In genomic region chr11:45412033-45412432, GRCh38 we compare ENCODE assay signal across 18 cellular contexts.
DNase-seq lines count a peak whose midpoint lies in the region; ATAC-seq and TF ChIP-seq lines count a peak whose summit lies in the region.
"Had no signal": no experiment of that assay in that cellular context is flagged by ENCODE, and none has a peak within 500 bp of the region (broad histone marks: within the 10 kb centered on the region; RNA-seq: fewer than 3 reads in every experiment).

No MANE protein-coding gene starts in this region.

- no peaks in the 10 kb centered on the region for H3K36me3 ChIP-seq in GM23338 (ENCODE audit: insufficient read depth)
- H3K36me3 ChIP-seq in SK-N-MC (ENCODE audit: insufficient read depth, low read length): no peaks in the 10 kb centered on the region
- H3K36me3 ChIP-seq in suprapubic skin: no peaks in the 10 kb centered on the region
- H3K36me3 ChIP-seq: adrenal gland, esophagus muscularis mucosa, HAP-1, right atrium auricular region, thyroid gland had no signal

- H3K4me2 ChIP-seq in GM23338: peak overlapping the region; percentile 85

- peak overlapping the region; percentile 57; the same call in 1 of the 2 replicates for H2AFZ ChIP-seq in GM23338

- H3K9me2 ChIP-seq in GM23338 (ENCODE audit: insufficient read depth): peaks cover 3% of the 10 kb centered on the region; the same call in 1 of the 2 replicates

- peaks cover 54% of the 10 kb centered on the region for H3K4me1 Mint-ChIP-seq in GM23338
- peaks cover 37% of the 10 kb centered on the region for H3K4me1 Mint-ChIP-seq in glutamatergic neuron (ENCODE audit: low read depth, unreplicated experiment)
- peaks cover 32% of the 10 kb centered on the region for H3K4me1 Mint-ChIP-seq in osteocyte (ENCODE audit: unreplicated experiment)
- H3K4me1 Mint-ChIP-seq: activated T-helper 17 cell treated with anti-CD3 and anti-CD28 coated beads, Interleukin-2, amount 50 U/mL, for 72 hours; IgD-negative memory B cell; natural killer cell had no signal

- H3K27ac Mint-ChIP-seq in GM23338: no peak overlapping the region
- peak overlapping the region; percentile 79 for H3K27ac Mint-ChIP-seq in glutamatergic neuron (ENCODE audit: unreplicated experiment)
- peak overlapping the region; percentile 72 for H3K27ac Mint-ChIP-seq in osteocyte (ENCODE audit: unreplicated experiment)
- H3K27ac Mint-ChIP-seq: activated CD8-positive, alpha-beta T cell treated with anti-CD3 and anti-CD28 coated beads for 36 hours; activated T-helper 17 cell treated with anti-CD3 and anti-CD28 coated beads, Interleukin-2, amount 50 U/mL, for 72 hours; IgD-negative memory B cell; natural killer cell had no signal

- H3K79me2 ChIP-seq in GM23338 (replicated peaks; ENCODE audit: insufficient read depth): no peaks in the 10 kb centered on the region

- H3K4me3 ChIP-seq in GM23338 (peak overlapping the region; percentile 38), SK-N-MC (peak overlapping the region; percentile 58), suprapubic skin (no peak overlapping the region)
- H3K4me3 ChIP-seq: adrenal gland, esophagus muscularis mucosa, HAP-1, right atrium auricular region, thyroid gland had no signal

- no peak overlapping the region for H3K9ac ChIP-seq in SK-N-MC (ENCODE audit: insufficient read length)

- H4K20me1 ChIP-seq in GM23338 (replicated peaks; ENCODE audit: insufficient read depth): no peaks in the 10 kb centered on the region

- H3K9me3 ChIP-seq in SK-N-MC (ENCODE audit: low read depth, low read length): no peaks in the 10 kb centered on the region
- no peaks in the 10 kb centered on the region for H3K9me3 ChIP-seq in suprapubic skin
- H3K9me3 ChIP-seq: adrenal gland, esophagus muscularis mucosa, HAP-1, right atrium auricular region, thyroid gland had no signal

- H3K4me1 ChIP-seq in GM23338 (ENCODE audit: insufficient read depth): peaks cover 40% of the 10 kb centered on the region
- H3K4me1 ChIP-seq in suprapubic skin: no peaks in the 10 kb centered on the region
- H3K4me1 ChIP-seq: esophagus muscularis mucosa, HAP-1 had no signal

- H3K27ac ChIP-seq in GM23338 (ENCODE audit: low read depth) (peak overlapping the region; percentile 50), SK-N-MC (peak overlapping the region; percentile 76; the same call in 1 of the 2 replicates), suprapubic skin (no peak overlapping the region)
- H3K27ac ChIP-seq: esophagus muscularis mucosa, right atrium auricular region, thyroid gland had no signal

- WGBS in suprapubic skin: 20% methylated on average over 11 of the region's 11 CpGs

- H3F3A ChIP-seq in GM23338 (replicated peaks; ENCODE audit: low read depth): peaks cover 4% of the 10 kb centered on the region; the same call in 1 of the 2 replicates

- H3K27me3 ChIP-seq in GM23338 (ENCODE audit: insufficient read depth) (no peaks in the 10 kb centered on the region), suprapubic skin (peaks cover 56% of the 10 kb centered on the region)
- H3K27me3 ChIP-seq: adrenal gland, right atrium auricular region, thyroid gland had no signal

- H3K36me3 Mint-ChIP-seq in GM23338 (ENCODE audit: low read depth): no peaks in the 10 kb centered on the region
- H3K36me3 Mint-ChIP-seq in glutamatergic neuron (ENCODE audit: unreplicated experiment): no peaks in the 10 kb centered on the region
- no peaks in the 10 kb centered on the region for H3K36me3 Mint-ChIP-seq in osteocyte (ENCODE audit: unreplicated experiment)
- H3K36me3 Mint-ChIP-seq: IgD-negative memory B cell, natural killer cell had no signal

- peak; percentile 67 for DNase-seq in GM23338 (ENCODE audit: low spot score)
- peak; percentile 53 for DNase-seq in SK-N-MC (ENCODE audit: low read depth, low spot score)
- no peak for DNase-seq in glutamatergic neuron
- DNase-seq in osteocyte (ENCODE audit: extremely low spot score, unreplicated experiment): no peak
- no peak for DNase-seq in Right ventricle myocardium superior
- DNase-seq in 8988T: no peak
- no peak for DNase-seq in suprapubic skin (ENCODE audit: low spot score in 2 of 2)
- DNase-seq: activated CD8-positive, alpha-beta T cell treated with anti-CD3 and anti-CD28 coated beads for 36 hours; adrenal gland; left ventricle myocardium superior; natural killer cell; thyroid gland had no signal

- intact Hi-C loops in Right ventricle myocardium superior (cut with DNase I): no loop called here

- ATAC-seq in GM23338: peak; percentile 7
- no peak for ATAC-seq in Right ventricle myocardium superior (ENCODE audit: poor library complexity)
- no peak for ATAC-seq in HG03521 (IDR thresholded peaks at IDR 0.05; ENCODE audit: unreplicated experiment)
- ATAC-seq: activated CD8-positive, alpha-beta T cell treated with anti-CD3 and anti-CD28 coated beads for 36 hours; activated T-helper 17 cell treated with anti-CD3 and anti-CD28 coated beads, Interleukin-2, amount 50 U/mL, for 72 hours; left ventricle myocardium superior; natural killer cell had no signal

- H3K4me3 Mint-ChIP-seq in GM23338 (peak overlapping the region; percentile 30; the same call in 2 of the 3 replicates), glutamatergic neuron (ENCODE audit: unreplicated experiment) (peak overlapping the region; percentile 39), osteocyte (ENCODE audit: unreplicated experiment) (peak overlapping the region; percentile 49)
- H3K4me3 Mint-ChIP-seq: activated CD8-positive, alpha-beta T cell treated with anti-CD3 and anti-CD28 coated beads for 36 hours; activated T-helper 17 cell treated with anti-CD3 and anti-CD28 coated beads, Interleukin-2, amount 50 U/mL, for 72 hours; IgD-negative memory B cell; natural killer cell had no signal

- no peak for TF ChIP-seq EP300 in suprapubic skin (IDR thresholded peaks at IDR 0.05)

- H3K27me3 Mint-ChIP-seq in GM23338 (ENCODE audit: insufficient read depth, low read depth, poor library complexity) (peaks cover 9% of the 10 kb centered on the region), glutamatergic neuron (ENCODE audit: unreplicated experiment) (peaks cover 12% of the 10 kb centered on the region), osteocyte (ENCODE audit: unreplicated experiment) (no peaks in the 10 kb centered on the region)

- H3K9me3 Mint-ChIP-seq in GM23338 (no peaks in the 10 kb centered on the region), glutamatergic neuron (ENCODE audit: unreplicated experiment) (peaks cover 4% of the 10 kb centered on the region), osteocyte (ENCODE audit: unreplicated experiment) (no peaks in the 10 kb centered on the region)
- H3K9me3 Mint-ChIP-seq: activated CD8-positive, alpha-beta T cell treated with anti-CD3 and anti-CD28 coated beads for 36 hours; activated T-helper 17 cell treated with anti-CD3 and anti-CD28 coated beads, Interleukin-2, amount 50 U/mL, for 72 hours; IgD-negative memory B cell; natural killer cell had no signal

- TF ChIP-seq POLR2A in suprapubic skin (IDR thresholded peaks at IDR 0.05): no peak

- TF ChIP-seq CTCF in GM23338 (conservative IDR thresholded peaks at IDR 0.05; ENCODE audit: low read depth in 2 of 2): no peak
- no peak for TF ChIP-seq CTCF in glutamatergic neuron (IDR thresholded peaks at IDR 0.05; ENCODE audit: partially characterized antibody, unreplicated experiment)
- no peak for TF ChIP-seq CTCF in osteocyte (IDR thresholded peaks at IDR 0.05)
- TF ChIP-seq CTCF in suprapubic skin (IDR thresholded peaks at IDR 0.05): no peak

TF ChIP-seq in GM23338, 12 proteins besides CTCF, POLR2A, EP300 and RAD21:
- TF ChIP-seq EZH2phosphoT487 (IDR thresholded peaks at IDR 0.05; ENCODE audit: unreplicated experiment): no peak
- TF ChIP-seq STAT1 (IDR thresholded peaks at IDR 0.05; ENCODE audit: unreplicated experiment): no peak

Comparison
In these comparisons a context has a peak if more than half of its experiments do, and no peak if none do; other contexts are left out.
1. DNase-seq: peak in GM23338 (single experiment) and SK-N-MC (single experiment); none in glutamatergic neuron (single experiment), osteocyte (single experiment), Right ventricle myocardium superior (single experiment), 8988T (single experiment) and suprapubic skin (0 of 2).
2. Peak in every context shown above with its lines, with median percentiles within 50 percentile points of each other: H3K4me3 Mint-ChIP-seq.